In genomic region chr2:239954166-239955085, GRCh38 we compare ENCODE assay signal across 1 cellular context.
TF ChIP-seq lines count a peak whose summit lies in the region.

No MANE protein-coding gene starts in this region.

TF ChIP-seq in SK-N-SH, 30 proteins besides CTCF, POLR2A, EP300 and RAD21 (continued from another document):
- TF ChIP-seq TEAD4 (IDR thresholded peaks at IDR 0.05; ENCODE audit: borderline replicate concordance, insufficient read depth) (no peak), YY1 (IDR thresholded peaks at IDR 0.05; ENCODE audit: low read depth) (no peak), MEF2A (IDR thresholded peaks at IDR 0.05; ENCODE audit: borderline replicate concordance, low read depth) (no peak), IRF3 (IDR thresholded peaks at IDR 0.05; ENCODE audit: low read depth, low read length) (no peak), CHD2 (IDR thresholded peaks at IDR 0.05; ENCODE audit: low read length, partially characterized antibody) (no peak), SIN3A (IDR thresholded peaks at IDR 0.05; ENCODE audit: borderline replicate concordance, low read depth, low read length) (no peak), RFX5 (IDR thresholded peaks at IDR 0.05; ENCODE audit: low read length) (no peak), RXRA (IDR thresholded peaks at IDR 0.05; ENCODE audit: borderline replicate concordance, low read depth) (no peak)
TF ChIP-seq in SK-N-SH: peak in this region for 0.
